In the genomic region with DNA sequence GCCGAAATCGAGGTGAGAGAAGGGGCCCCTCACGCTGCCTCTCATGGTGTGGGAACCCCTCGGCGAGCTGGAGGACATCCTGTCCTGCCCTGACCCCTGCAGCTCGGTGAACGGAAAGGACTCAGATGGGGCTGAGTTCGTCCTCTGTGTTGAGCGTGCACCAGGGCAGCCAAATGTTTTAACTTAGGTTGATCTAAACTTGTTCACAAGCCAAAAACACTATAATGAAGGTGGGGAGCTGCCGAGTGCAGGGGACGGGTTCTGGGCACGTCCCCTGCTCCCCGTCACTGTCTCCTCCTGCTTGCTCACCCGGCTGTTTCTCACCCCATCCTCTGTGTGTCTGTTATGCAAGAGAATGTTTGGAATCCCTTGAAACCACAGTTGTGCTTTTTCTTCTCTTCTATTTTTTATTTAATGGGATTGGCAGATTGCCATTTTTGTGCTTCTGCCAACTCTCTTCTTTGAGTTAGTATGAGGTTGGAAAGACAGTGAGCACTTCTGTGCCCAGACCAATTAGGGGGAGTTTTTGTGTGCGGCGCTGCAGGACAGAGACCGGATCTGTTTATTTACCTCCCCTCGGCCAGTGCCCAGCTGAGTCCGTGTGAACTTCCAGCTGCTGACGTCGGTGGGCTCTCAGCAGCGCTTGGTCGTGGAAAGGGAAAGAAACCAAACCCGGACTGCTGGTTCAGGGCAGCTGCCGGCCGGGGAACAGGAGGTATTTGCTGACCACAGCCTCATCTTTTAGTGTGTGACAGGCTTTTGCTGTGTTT, we compare ENCODE assay signal across 9 cellular contexts.
DNase-seq lines count a peak whose midpoint lies in the region; ATAC-seq lines count a peak whose summit lies in the region.
"Had no signal": no experiment of that assay in that cellular context is flagged by ENCODE, and none has a peak within 500 bp of the region (broad histone marks: within the 10 kb centered on the region; RNA-seq: fewer than 3 reads in every experiment).

No MANE protein-coding gene starts in this region.

- no peaks in the 10 kb centered on the region for H3K27me3 ChIP-seq in MG63
- no peaks in the 10 kb centered on the region for H3K27me3 ChIP-seq in skeletal muscle tissue (ENCODE audit: control insufficient read depth in 3 of 3, insufficient read depth in 3 of 3, low read length in 3 of 3)
- H3K27me3 ChIP-seq: cardiac muscle cell had no signal

- ATAC-seq in GM18861 (IDR thresholded peaks at IDR 0.05; ENCODE audit: unreplicated experiment): no peak

- peak overlapping the region; percentile 88 for H3K27ac ChIP-seq in skeletal muscle tissue (ENCODE audit: low read depth, low read length)
- H3K27ac ChIP-seq: cardiac muscle cell had no signal

- DNase-seq in AG20443 (ENCODE audit: low spot score) (peak; percentile 87), MG63 (peak; percentile 84), anterior cingulate cortex (lab: John Stamatoyannopoulos, UW) (peak in 56 of 58 donors; percentile 26 to 93 (median 76)), hepatic stellate cell (ENCODE audit: low spot score) (peak; percentile 89)
- no peak for DNase-seq in stimulated activated naive CD4-positive, alpha-beta T cell treated with Interleukin-2 at 50 U/mL for 16 hours (lab: John Stamatoyannopoulos, UW)
- DNase-seq in T-helper 2 cell treated with Interferon-gamma antibody and Interleukin-4, amounts not matched to agents 5 μg/mL and 100 μg/mL, for 36 hours (ENCODE audit: low spot score): no peak

- no peaks in the 10 kb centered on the region for H3K27me3 Mint-ChIP-seq in T-helper 2 cell treated with Interferon-gamma antibody and Interleukin-4, amounts not matched to agents 5 μg/mL and 100 μg/mL, for 36 hours (ENCODE audit: low read depth)

- no peaks in the 10 kb centered on the region for H3K36me3 ChIP-seq in MG63
- H3K36me3 ChIP-seq in skeletal muscle tissue (ENCODE audit: control insufficient read depth in 3 of 3, insufficient read depth in 3 of 3, low read length in 3 of 3): peaks cover 8 to 36% (median 34%) of the 10 kb centered on the region in 3 donors

- H3K4me3 Mint-ChIP-seq in T-helper 2 cell treated with Interferon-gamma antibody and Interleukin-4, amounts not matched to agents 5 μg/mL and 100 μg/mL, for 36 hours: no peak overlapping the region

- peak overlapping the region; percentile 66 to 84 (median 75) for H3K9ac ChIP-seq in skeletal muscle tissue (ENCODE audit: low read depth in 1 of 3, low read length in 3 of 3)

- H3K4me1 Mint-ChIP-seq in T-helper 2 cell treated with Interferon-gamma antibody and Interleukin-4, amounts not matched to agents 5 μg/mL and 100 μg/mL, for 36 hours (ENCODE audit: low read depth): peaks cover 3% of the 10 kb centered on the region

- no peaks in the 10 kb centered on the region for H3K9me3 Mint-ChIP-seq in T-helper 2 cell treated with Interferon-gamma antibody and Interleukin-4, amounts not matched to agents 5 μg/mL and 100 μg/mL, for 36 hours

- H3K4me3 ChIP-seq in MG63 (no peak overlapping the region), skeletal muscle tissue (ENCODE audit: low read length in 3 of 3) (peak overlapping the region; percentile 57 to 68 (median 63))
- H3K4me3 ChIP-seq: cardiac muscle cell had no signal

- H3K9me3 ChIP-seq in MG63 (no peaks in the 10 kb centered on the region), skeletal muscle tissue (ENCODE audit: control insufficient read depth in 3 of 3, low read length in 3 of 3) (no peaks in the 10 kb centered on the region)

- no peak overlapping the region for H3K27ac Mint-ChIP-seq in T-helper 2 cell treated with Interferon-gamma antibody and Interleukin-4, amounts not matched to agents 5 μg/mL and 100 μg/mL, for 36 hours

- peaks cover 38% of the 10 kb centered on the region for H3K36me3 Mint-ChIP-seq in T-helper 2 cell treated with Interferon-gamma antibody and Interleukin-4, amounts not matched to agents 5 μg/mL and 100 μg/mL, for 36 hours (ENCODE audit: low read depth)

- H3K4me1 ChIP-seq in skeletal muscle tissue (ENCODE audit: control insufficient read depth in 3 of 3, insufficient read depth in 3 of 3, low read length in 3 of 3): peaks cover 53 to 77% (median 56%) of the 10 kb centered on the region in 3 donors

Comparison
In these comparisons a context has a peak if more than half of its experiments do, and no peak if none do; other contexts are left out.
1. DNase-seq: peak in AG20443 (single experiment), MG63 (single experiment), anterior cingulate cortex (56 of 58) and hepatic stellate cell (single experiment); none in stimulated activated naive CD4-positive, alpha-beta T cell treated with Interleukin-2 at 50 U/mL for 16 hours (single experiment) and T-helper 2 cell treated with Interferon-gamma antibody and Interleukin-4, amounts not matched to agents 5 μg/mL and 100 μg/mL, for 36 hours (single experiment).